Comparison of ENCODE assay signal across 1 cellular context in genomic region chr14:24431569-24432258, GRCh38.
TF ChIP-seq lines count a peak whose summit lies in the region.

No MANE protein-coding gene starts in this region.

TF ChIP-seq in HepG2, 621 proteins besides CTCF, POLR2A, EP300 and RAD21 (continued from another document and continues in another):
- TF ChIP-seq, protein P1, sequence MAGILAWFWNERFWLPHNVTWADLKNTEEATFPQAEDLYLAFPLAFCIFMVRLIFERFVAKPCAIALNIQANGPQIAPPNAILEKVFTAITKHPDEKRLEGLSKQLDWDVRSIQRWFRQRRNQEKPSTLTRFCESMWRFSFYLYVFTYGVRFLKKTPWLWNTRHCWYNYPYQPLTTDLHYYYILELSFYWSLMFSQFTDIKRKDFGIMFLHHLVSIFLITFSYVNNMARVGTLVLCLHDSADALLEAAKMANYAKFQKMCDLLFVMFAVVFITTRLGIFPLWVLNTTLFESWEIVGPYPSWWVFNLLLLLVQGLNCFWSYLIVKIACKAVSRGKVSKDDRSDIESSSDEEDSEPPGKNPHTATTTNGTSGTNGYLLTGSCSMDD (CRISPR knock-in tag; IDR thresholded peaks at IDR 0.05): no peak
- TF ChIP-seq ZFP41 (CRISPR knock-in tag; IDR thresholded peaks at IDR 0.05; ENCODE audit: borderline replicate concordance) (peak; percentile 53; the same call in 1 of the 2 replicates), RFX1 (IDR thresholded peaks at IDR 0.05) (no peak), FOSL2 (CRISPR knock-in tag; IDR thresholded peaks at IDR 0.05) (peak; percentile 66), SRSF1 (optimal IDR thresholded peaks at IDR 0.05; ENCODE audit: low read depth, low read length) (no peak), ZNF800 (CRISPR knock-in tag; IDR thresholded peaks at IDR 0.05) (no peak), ZHX2 (IDR thresholded peaks at IDR 0.05; ENCODE audit: low read depth) (0 out of 2 replicates have a peak, but pooled peaks have one; percentile 12), ZHX2 (CRISPR knock-in tag; IDR thresholded peaks at IDR 0.05; ENCODE audit: borderline replicate concordance) (no peak), KDM5B (CRISPR knock-in tag; IDR thresholded peaks at IDR 0.05; ENCODE audit: borderline replicate concordance) (peak; percentile 53; the same call in 1 of the 2 replicates), ZZZ3 (CRISPR knock-in tag; IDR thresholded peaks at IDR 0.05; ENCODE audit: borderline replicate concordance) (peak; percentile 24; the same call in 1 of the 2 replicates), SOX6 (IDR thresholded peaks at IDR 0.05) (no peak), SOX6 (CRISPR knock-in tag; IDR thresholded peaks at IDR 0.05) (peak; percentile 49), ZNF256 (CRISPR knock-in tag; conservative IDR thresholded peaks at IDR 0.05) (no peak), TBX3 (IDR thresholded peaks at IDR 0.05; ENCODE audit: borderline replicate concordance) (no peak), ZC3H4 (CRISPR knock-in tag; IDR thresholded peaks at IDR 0.05; ENCODE audit: borderline replicate concordance) (peak; percentile 82; the same call in 1 of the 2 replicates), CC2D1A (CRISPR knock-in tag; IDR thresholded peaks at IDR 0.05) (no peak), ZNF546 (CRISPR knock-in tag; conservative IDR thresholded peaks at IDR 0.05) (no peak; the same call in 1 of the 2 replicates), RXRA (CRISPR knock-in tag; IDR thresholded peaks at IDR 0.05) (peak; percentile 45; the same call in 1 of the 2 replicates), NRL (CRISPR knock-in tag; IDR thresholded peaks at IDR 0.05; ENCODE audit: borderline replicate concordance) (no peak), IRF2 (CRISPR knock-in tag; IDR thresholded peaks at IDR 0.05) (peak; percentile 94), EHMT2 (IDR thresholded peaks at IDR 0.05; ENCODE audit: borderline replicate concordance, low read depth, low read length) (no peak), ZNF556 (CRISPR knock-in tag; IDR thresholded peaks at IDR 0.05; ENCODE audit: borderline replicate concordance) (peak; percentile 99), ZNF160 (CRISPR knock-in tag; IDR thresholded peaks at IDR 0.05) (no peak), ZNF33A (CRISPR knock-in tag; IDR thresholded peaks at IDR 0.05; ENCODE audit: borderline replicate concordance) (no peak), ZNF331 (CRISPR knock-in tag; IDR thresholded peaks at IDR 0.05) (peak; percentile 87; the same call in 1 of the 2 replicates), MBD4 (IDR thresholded peaks at IDR 0.05; ENCODE audit: borderline replicate concordance, low read length) (no peak), ZNF20 (CRISPR knock-in tag; IDR thresholded peaks at IDR 0.05) (no peak), SOX5 (CRISPR knock-in tag; IDR thresholded peaks at IDR 0.05; ENCODE audit: borderline replicate concordance) (peak; percentile 57; the same call in 1 of the 2 replicates), HNF1A (IDR thresholded peaks at IDR 0.05; ENCODE audit: low read depth) (no peak), HNF1A (CRISPR knock-in tag; IDR thresholded peaks at IDR 0.05; ENCODE audit: borderline replicate concordance) (no peak), ZNF431 (CRISPR knock-in tag; IDR thresholded peaks at IDR 0.05; ENCODE audit: borderline replicate concordance, low read depth) (no peak), ZNF253 (CRISPR knock-in tag; IDR thresholded peaks at IDR 0.05; ENCODE audit: borderline replicate concordance) (no peak), TOPORS (CRISPR knock-in tag; IDR thresholded peaks at IDR 0.05) (no peak), KDM5A (IDR thresholded peaks at IDR 0.05; ENCODE audit: borderline replicate concordance, low read length) (peak; percentile 76; the same call in 1 of the 2 replicates), IKZF4 (CRISPR knock-in tag; IDR thresholded peaks at IDR 0.05; ENCODE audit: borderline replicate concordance, low read depth, not compliant biosample characterization) (peak; percentile 33), CBX2 (IDR thresholded peaks at IDR 0.05; ENCODE audit: low read depth, low read length) (no peak), CBX2 (CRISPR knock-in tag; IDR thresholded peaks at IDR 0.05; ENCODE audit: low read depth) (no peak), ZSCAN31 (CRISPR knock-in tag; IDR thresholded peaks at IDR 0.05; ENCODE audit: low read depth) (peak; percentile 82), GABPB1 (CRISPR knock-in tag; IDR thresholded peaks at IDR 0.05) (peak; percentile 59), PREB (CRISPR knock-in tag; IDR thresholded peaks at IDR 0.05) (no peak), PCBP1 (IDR thresholded peaks at IDR 0.05; ENCODE audit: borderline replicate concordance, low read depth, low read length) (peak; percentile 68; the same call in 1 of the 2 replicates), PRDM10 (CRISPR knock-in tag; IDR thresholded peaks at IDR 0.05; ENCODE audit: low read depth) (peak; percentile 62; the same call in 1 of the 2 replicates), CHD2 (IDR thresholded peaks at IDR 0.05; ENCODE audit: low read depth, low read length) (peak; percentile 41; the same call in 1 of the 2 replicates), ZNF430 (CRISPR knock-in tag; IDR thresholded peaks at IDR 0.05) (no peak), NFYC (CRISPR knock-in tag; IDR thresholded peaks at IDR 0.05) (no peak; the same call in 1 of the 2 replicates)
- TF ChIP-seq, protein P2, sequence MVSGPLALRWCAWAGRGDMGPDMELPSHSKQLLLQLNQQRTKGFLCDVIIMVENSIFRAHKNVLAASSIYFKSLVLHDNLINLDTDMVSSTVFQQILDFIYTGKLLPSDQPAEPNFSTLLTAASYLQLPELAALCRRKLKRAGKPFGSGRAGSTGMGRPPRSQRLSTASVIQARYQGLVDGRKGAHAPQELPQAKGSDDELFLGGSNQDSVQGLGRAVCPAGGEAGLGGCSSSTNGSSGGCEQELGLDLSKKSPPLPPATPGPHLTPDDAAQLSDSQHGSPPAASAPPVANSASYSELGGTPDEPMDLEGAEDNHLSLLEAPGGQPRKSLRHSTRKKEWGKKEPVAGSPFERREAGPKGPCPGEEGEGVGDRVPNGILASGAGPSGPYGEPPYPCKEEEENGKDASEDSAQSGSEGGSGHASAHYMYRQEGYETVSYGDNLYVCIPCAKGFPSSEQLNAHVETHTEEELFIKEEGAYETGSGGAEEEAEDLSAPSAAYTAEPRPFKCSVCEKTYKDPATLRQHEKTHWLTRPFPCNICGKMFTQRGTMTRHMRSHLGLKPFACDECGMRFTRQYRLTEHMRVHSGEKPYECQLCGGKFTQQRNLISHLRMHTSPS (CRISPR knock-in tag; IDR thresholded peaks at IDR 0.05; ENCODE audit: low read depth): peak; percentile 58
